Comparison of ENCODE assay signal across 14 cellular contexts in genomic region chr3:23341147-23341838, GRCh38.
DNase-seq lines count a peak whose midpoint lies in the region; ATAC-seq, FAIRE-seq and TF ChIP-seq lines count a peak whose summit lies in the region.
"Had no signal": no experiment of that assay in that cellular context is flagged by ENCODE, and none has a peak within 500 bp of the region (broad histone marks: within the 10 kb centered on the region; RNA-seq: fewer than 3 reads in every experiment).

No MANE protein-coding gene starts in this region.

- peak overlapping the region; percentile 52 for H3K27ac ChIP-seq in OCI-LY3 (ENCODE audit: low read length)
- H3K27ac ChIP-seq: coronary artery, thoracic aorta had no signal

- peaks cover 17% of the 10 kb centered on the region for H4K20me1 ChIP-seq in OCI-LY3 (ENCODE audit: insufficient read depth, low read length)

- DNase-seq in NCI-H1092 (lab: John Stamatoyannopoulos, UW) = no peak
- DNase-seq in D721Med (ENCODE audit: insufficient read length, low spot score) = no peak
- no peak for DNase-seq in activated T-cell treated with anti-CD3 and anti-CD28 coated beads for 4 hours
- no peak for DNase-seq in GM19240 (ENCODE audit: insufficient read length, low spot score)
- DNase-seq: activated CD4-positive, CD25-positive, alpha-beta regulatory T cell treated with anti-CD3 and anti-CD28 coated beads, Interleukin-2, amount 50 U/mL, for 72 hours; CD8-positive, alpha-beta memory T cell; NCI-H1436 treated with DMSO at 0.1 percent for 48 hours had no signal

- ATAC-seq in GM18517 (IDR thresholded peaks at IDR 0.05; ENCODE audit: unreplicated experiment) (peak; percentile 75), GM21447 (IDR thresholded peaks at IDR 0.05; ENCODE audit: unreplicated experiment) (peak; percentile 71), HG03159 (IDR thresholded peaks at IDR 0.05; ENCODE audit: unreplicated experiment) (peak; percentile 80)
- ATAC-seq: activated naive CD4-positive, alpha-beta T cell treated with anti-CD3 and anti-CD28 coated beads, Interleukin-2, amount 50 U/mL, for 72 hours had no signal

- no peak overlapping the region for H3K9ac ChIP-seq in OCI-LY3 (ENCODE audit: low read length)

- H3K36me3 ChIP-seq in OCI-LY3 (replicated peaks; ENCODE audit: low read depth, low read length) = no peaks in the 10 kb centered on the region
- H3K36me3 ChIP-seq: thoracic aorta had no signal

- H2AFZ ChIP-seq in OCI-LY3 (ENCODE audit: low read depth, low read length) = no peak overlapping the region

- peaks cover 53% of the 10 kb centered on the region for H3K79me2 ChIP-seq in OCI-LY3 (ENCODE audit: low read length)

- H3K27me3 ChIP-seq in OCI-LY3 (ENCODE audit: low read depth, low read length) = no peaks in the 10 kb centered on the region

- peaks cover 29% of the 10 kb centered on the region for H3K4me1 ChIP-seq in OCI-LY3 (ENCODE audit: low read length)

- H3K4me2 ChIP-seq in OCI-LY3 (ENCODE audit: low read length) = peak overlapping the region; percentile 74

- FAIRE-seq in D721Med (lab: Jason Lieb, UNC) = no peak

- no peaks in the 10 kb centered on the region for H3K9me3 ChIP-seq in OCI-LY3 (ENCODE audit: insufficient read depth, low read length)
- H3K9me3 ChIP-seq: thoracic aorta had no signal

- TF ChIP-seq CTCF in OCI-LY3 (IDR thresholded peaks at IDR 0.05; ENCODE audit: low read depth, low read length) = no peak
- TF ChIP-seq CTCF in D721Med (IDR thresholded peaks at IDR 0.05; ENCODE audit: insufficient read depth, missing control alignments) = no peak

- H3K4me3 ChIP-seq in OCI-LY3 (ENCODE audit: low read length) = peak overlapping the region; percentile 40
- H3K4me3 ChIP-seq: coronary artery, thoracic aorta had no signal
